8 cellular contexts compared by ENCODE assay signal in the genomic region with DNA sequence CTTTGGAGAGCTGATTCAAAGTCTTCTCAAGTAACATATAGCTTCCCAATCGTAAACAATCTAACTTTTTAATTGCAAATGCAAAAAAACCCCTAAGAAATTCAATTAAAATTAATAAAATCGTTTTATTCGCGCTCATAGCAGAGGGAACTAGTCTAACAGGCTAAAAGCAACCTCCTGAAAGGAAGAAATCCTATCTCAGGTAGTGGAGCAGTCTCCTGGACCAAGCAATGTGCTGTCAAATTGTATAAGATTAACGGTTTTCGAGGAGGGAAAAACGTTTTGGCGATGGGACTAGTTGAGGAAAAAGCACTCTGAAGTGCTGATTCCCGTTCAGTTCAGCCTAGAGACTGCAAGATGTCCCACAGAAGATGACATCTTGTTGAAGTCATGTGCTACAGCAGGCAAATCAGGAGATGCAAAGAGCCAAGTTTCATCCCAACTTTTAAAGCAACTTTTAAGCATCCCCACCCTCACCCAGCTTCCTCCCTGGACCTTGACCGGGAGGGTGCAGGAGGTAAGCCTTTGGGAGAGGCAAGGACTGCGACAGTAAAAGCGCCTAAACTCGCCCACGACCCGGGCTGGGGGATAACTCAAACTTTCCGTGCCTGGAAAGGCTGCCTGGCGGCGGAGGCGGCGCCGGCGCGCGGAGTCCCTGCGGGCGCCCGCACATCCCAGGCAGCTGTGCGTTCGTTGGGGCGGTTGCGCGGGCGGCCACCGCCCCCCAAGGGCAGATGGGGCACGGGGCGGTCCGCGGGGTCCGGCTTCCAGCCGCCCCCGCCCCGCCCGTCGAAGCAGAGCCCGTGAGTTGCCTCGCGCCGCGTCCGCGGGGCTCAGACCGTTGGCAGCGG. TPM values are rescaled to one million over a fixed set of nuclear protein-coding genes. Genes with fewer than 3 reads are reported as not detected.
DNase-seq lines count a peak whose midpoint lies in the region; ATAC-seq and TF ChIP-seq lines count a peak whose summit lies in the region.

No MANE protein-coding gene starts in this region.

- TF ChIP-seq CTCF in brain (conservative IDR thresholded peaks at IDR 0.05) (no peak), kidney epithelial cell (IDR thresholded peaks at IDR 0.05; ENCODE audit: insufficient read depth, low read length, poor library complexity, severe bottlenecking) (no peak)

- peaks cover 3% of the 10 kb centered on the region for H3K27me3 Mint-ChIP-seq in brain

- no peaks in the 10 kb centered on the region for H3K36me3 Mint-ChIP-seq in brain

- H3K4me3 Mint-ChIP-seq in brain: peak overlapping the region; percentile 78 to 90 (median 85)

- no peaks in the 10 kb centered on the region for H3K36me3 ChIP-seq in kidney epithelial cell (ENCODE audit: control insufficient read depth, insufficient read depth, low read length)

- peak; percentile 31 for ATAC-seq in HG02938 (IDR thresholded peaks at IDR 0.05; ENCODE audit: unreplicated experiment)
- peak; percentile 78 for ATAC-seq in SK-N-SH treated with all-trans-retinoic acid at 6 μM for 48 hours

- peaks cover 0 to 3% (median 0%) of the 10 kb centered on the region in 5 experiments for H3K9me3 Mint-ChIP-seq in brain

- H3K4me3 ChIP-seq in kidney epithelial cell (ENCODE audit: low read depth, low read length): peak overlapping the region; percentile 72

- H3K27ac Mint-ChIP-seq in brain: peak overlapping the region in 2 of 5 experiments; percentile 22 to 35

- H3K27me3 ChIP-seq in kidney epithelial cell (ENCODE audit: control insufficient read depth, insufficient read depth, low read length): no peaks in the 10 kb centered on the region

- no peaks in the 10 kb centered on the region for H3K4me1 Mint-ChIP-seq in brain

- DNase-seq in DMS 273 (lab: John Stamatoyannopoulos, UW; ENCODE audit: unreplicated experiment): peak; percentile 67
- DNase-seq in DMS 273 treated with DMSO at 0.1 percent for 48 hours (lab: John Stamatoyannopoulos, UW): no peak
- no peak for DNase-seq in kidney epithelial cell (ENCODE audit: low read depth)
- DNase-seq in stimulated activated CD4-positive, alpha-beta T cell treated with anti-CD3 and anti-CD28 coated beads, Interleukin-4, amount 100 ng/mL, for 24 hours: peak; percentile 51
- no peak for DNase-seq in HT-29 (ENCODE audit: low spot score)

TF ChIP-seq in SK-N-SH treated with all-trans-retinoic acid at 6 μM for 48 hours, 23 proteins besides CTCF, POLR2A, EP300 and RAD21:
- TF ChIP-seq TCF4 (CRISPR knock-in tag; IDR thresholded peaks at IDR 0.05; ENCODE audit: borderline replicate concordance) (no peak), BACH2 (CRISPR knock-in tag; IDR thresholded peaks at IDR 0.05; ENCODE audit: borderline replicate concordance) (no peak), ISL1 (CRISPR knock-in tag; IDR thresholded peaks at IDR 0.05) (no peak), GLIS3 (CRISPR knock-in tag; IDR thresholded peaks at IDR 0.05) (no peak), OSR1 (CRISPR knock-in tag; IDR thresholded peaks at IDR 0.05) (no peak)

RNA-seq across cellular contexts. Expression of gene MAP7D3, which starts 0.8 kb away (rescaled TPM):
- polyA plus RNA-seq in brain (ENCODE audit: insufficient read depth, low read depth, low replicate concordance): 1.8 TPM
- total RNA-seq in kidney epithelial cell: 9.2 and 9.4 TPM in 2 replicates
- total RNA-seq in HT-29 (2014; rRNA removed; shearing (Covaris generic)): 2.0 and 3.4 TPM in 2 replicates

RNA-seq across cellular contexts. Expression of gene ADGRG4, which starts 50.3 kb away (rescaled TPM):
- not detected for polyA plus RNA-seq in brain (ENCODE audit: insufficient read depth, low read depth, low replicate concordance)
- not detected in 2 replicates for total RNA-seq in kidney epithelial cell
- not detected in 2 replicates for total RNA-seq in HT-29 (2014; rRNA removed; shearing (Covaris generic))

Comparison
In these comparisons a context has a peak if more than half of its experiments do, and no peak if none do; other contexts are left out.
1. DNase-seq: peak in DMS 273 (single experiment) and stimulated activated CD4-positive, alpha-beta T cell treated with anti-CD3 and anti-CD28 coated beads, Interleukin-4, amount 100 ng/mL, for 24 hours (single experiment); none in DMS 273 treated with DMSO at 0.1 percent for 48 hours (single experiment), kidney epithelial cell (single experiment) and HT-29 (single experiment).